8 cellular contexts compared by ENCODE assay signal in genomic region chr13:110610955-110611595, GRCh38. TPM values are rescaled to one million over a fixed set of nuclear protein-coding genes. Genes with fewer than 3 reads are reported as not detected.
DNase-seq lines count a peak whose midpoint lies in the region; ATAC-seq and TF ChIP-seq lines count a peak whose summit lies in the region.
"Had no signal": no experiment of that assay in that cellular context is flagged by ENCODE, and none has a peak within 500 bp of the region (broad histone marks: within the 10 kb centered on the region; RNA-seq: fewer than 3 reads in every experiment).

No MANE protein-coding gene starts in this region.

- peaks cover 39% of the 10 kb centered on the region for H3K4me1 Mint-ChIP-seq in mesothelial cell of epicardium
- H3K4me1 Mint-ChIP-seq in chondrocyte (ENCODE audit: low read depth): peaks cover 8% of the 10 kb centered on the region

- H3K27ac ChIP-seq in HEK293 (ENCODE audit: extremely low read depth, low read depth, low read length): no peak overlapping the region
- H3K27ac ChIP-seq: thoracic aorta had no signal

- peak overlapping the region; percentile 90 for H3K27ac Mint-ChIP-seq in mesothelial cell of epicardium
- H3K27ac Mint-ChIP-seq in chondrocyte (ENCODE audit: unreplicated experiment): no peak overlapping the region

- H3K4me3 ChIP-seq in HEK293 (ENCODE audit: low read depth, low read length): no peak overlapping the region; the same call in 1 of the 2 replicates
- H3K4me3 ChIP-seq: thoracic aorta had no signal

- H3K4me3 Mint-ChIP-seq in mesothelial cell of epicardium (peak overlapping the region; percentile 1), chondrocyte (ENCODE audit: unreplicated experiment) (no peak overlapping the region)

- peaks cover 4% of the 10 kb centered on the region for H3K36me3 Mint-ChIP-seq in mesothelial cell of epicardium
- H3K36me3 Mint-ChIP-seq in chondrocyte (ENCODE audit: low read depth): peaks cover 1% of the 10 kb centered on the region

- no peaks in the 10 kb centered on the region for H3K36me3 ChIP-seq in HEK293 (ENCODE audit: control insufficient read depth in 2 of 2, insufficient read depth in 1 of 2, low read length in 2 of 2)
- H3K36me3 ChIP-seq: thoracic aorta had no signal

- POLR2A ChIA-PET in HEK293 (lab: Yijun Ruan, JAX): interaction anchor here (0.5 to 1.2 kb wide), 2 partner anchors 68 to 104 kb away, joined by 4 to 6 read pairs; no protein-coding TSS in a partner anchor

- peak; percentile 51 for ATAC-seq in GM18867 (IDR thresholded peaks at IDR 0.05; ENCODE audit: unreplicated experiment)

- H3K4me1 ChIP-seq in HEK293 (ENCODE audit: control insufficient read depth, insufficient read depth, low read length): no peaks in the 10 kb centered on the region

- CTCF ChIA-PET in HEK293 (lab: Yijun Ruan, JAX): interaction anchor here (0.8 kb wide), 1 partner anchor 18 kb away, joined by 3 read pairs; no protein-coding TSS in a partner anchor

- peaks cover 10% of the 10 kb centered on the region for H3K9me3 Mint-ChIP-seq in mesothelial cell of epicardium
- peaks cover 3% of the 10 kb centered on the region for H3K9me3 Mint-ChIP-seq in chondrocyte (ENCODE audit: low read depth)

- TF ChIP-seq CTCF in HEK293 (tag by site-specific recombination; IDR thresholded peaks at IDR 0.05) (no peak), mesothelial cell of epicardium (IDR thresholded peaks at IDR 0.05; ENCODE audit: unreplicated experiment) (no peak), chondrocyte (IDR thresholded peaks at IDR 0.05) (no peak)

- no peaks in the 10 kb centered on the region for H3K27me3 Mint-ChIP-seq in mesothelial cell of epicardium (ENCODE audit: low read depth)
- no peaks in the 10 kb centered on the region for H3K27me3 Mint-ChIP-seq in chondrocyte (ENCODE audit: low read depth)

- DNase-seq in NOMO-1 treated with dmso at 0.1 percent for 144 hours (lab: John Stamatoyannopoulos, UW; ENCODE audit: unreplicated experiment): peak; percentile 17
- no peak for DNase-seq in mesothelial cell of epicardium (ENCODE audit: low spot score in 2 of 2, unreplicated experiment in 2 of 2)
- DNase-seq in chondrocyte (ENCODE audit: low spot score): no peak
- no peak for DNase-seq in NCI-H69 (lab: John Stamatoyannopoulos, UW)
- DNase-seq in SKM-1 treated with dmso at 0.1 percent for 144 hours (lab: John Stamatoyannopoulos, UW; ENCODE audit: unreplicated experiment): no peak

- no peaks in the 10 kb centered on the region for H3K9me3 ChIP-seq in HEK293 (ENCODE audit: control insufficient read depth, insufficient read depth, low read depth, low read length)
- H3K9me3 ChIP-seq: thoracic aorta had no signal

TF ChIP-seq in HEK293, 187 proteins besides CTCF, POLR2A, EP300 and RAD21:
- TF ChIP-seq ZNF768 (tag by site-specific recombination; IDR thresholded peaks at IDR 0.05) (no peak), PRDM1 (tag by site-specific recombination; IDR thresholded peaks at IDR 0.05) (peak; percentile 56)

RNA-seq across cellular contexts. Expression of gene NAXD, which starts 4.3 kb away (rescaled TPM):
- total RNA-seq in mesothelial cell of epicardium (39.5 to 41.4 TPM (median 40.8 TPM) in 3 replicates), chondrocyte (23.5 to 28.4 TPM (median 27.1 TPM) in 3 replicates)

RNA-seq across cellular contexts. Expression of gene RAB20, which starts 49.6 kb away (rescaled TPM):
- total RNA-seq in mesothelial cell of epicardium (8.9 to 10.2 TPM (median 9.6 TPM) in 3 replicates), chondrocyte (3.6 to 7.8 TPM (median 6.3 TPM) in 3 replicates)
